15 cellular contexts compared by ENCODE assay signal in genomic region chr3:179513867-179514266, GRCh38.
"Had no signal": no experiment of that assay in that cellular context is flagged by ENCODE, and none has a peak within 500 bp of the region (broad histone marks: within the 10 kb centered on the region; RNA-seq: fewer than 3 reads in every experiment).

No MANE protein-coding gene starts in this region.

- H3K27me3 ChIP-seq: gastrocnemius medialis, upper lobe of right lung had no signal

- DNase-seq: activated CD4-positive, alpha-beta T cell treated with anti-CD3 and anti-CD28 coated beads, Interleukin-2, amount 10 ng/mL, durations not matched to agents 24 days and 14 days; activated CD8-positive, alpha-beta T cell treated with anti-CD3 and anti-CD28 coated beads for 36 hours; activated naive CD4-positive, alpha-beta T cell treated with Interleukin-2 at 50 U/mL for 16 hours; activated T-cell treated with anti-CD3 and anti-CD28 coated beads, Interleukin-2, amount 50 U/mL, for 1 hour; aorta; gastrocnemius medialis; head of caudate nucleus; left ventricle myocardium inferior; retina; stimulated activated CD8-positive, alpha-beta memory T cell treated with anti-CD3 and anti-CD28 coated beads, Interleukin-4, amount 100 ng/mL, for 48 hours; stimulated activated naive CD4-positive, alpha-beta T cell; T1000; upper lobe of right lung had no signal

- ATAC-seq: activated CD8-positive, alpha-beta T cell treated with anti-CD3 and anti-CD28 coated beads for 36 hours; activated T-helper 17 cell treated with anti-CD3 and anti-CD28 coated beads, Interleukin-2, amount 50 U/mL, for 72 hours; gastrocnemius medialis; upper lobe of right lung had no signal

- H3K27ac ChIP-seq: epithelial cell of prostate, gastrocnemius medialis, left ventricle myocardium inferior, upper lobe of right lung had no signal

- H3K4me1 ChIP-seq: gastrocnemius medialis, upper lobe of right lung had no signal
